1 cellular context compared by ENCODE assay signal in the genomic region with DNA sequence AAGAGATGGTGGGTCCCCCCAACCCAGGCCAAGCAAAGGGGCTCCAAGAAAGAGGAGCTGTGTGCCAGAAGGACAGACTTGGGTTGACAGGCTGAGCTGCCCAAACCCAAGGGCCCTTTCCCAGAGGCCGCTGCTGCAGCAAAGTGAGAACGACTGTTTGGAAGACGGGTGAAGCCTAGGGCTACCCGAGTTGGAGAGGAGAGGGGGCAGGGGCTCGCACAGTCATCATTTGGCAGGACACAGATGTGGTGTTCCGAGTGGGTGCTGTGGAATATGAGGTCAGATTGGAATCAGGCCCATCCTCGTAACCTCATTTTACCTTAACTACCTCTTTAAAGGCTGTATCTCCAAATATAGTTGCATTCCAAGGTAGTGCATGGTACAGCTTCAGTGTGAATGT.
TF ChIP-seq lines count a peak whose summit lies in the region.

No MANE protein-coding gene starts in this region.

TF ChIP-seq in H1, 55 proteins besides CTCF, POLR2A, EP300 and RAD21:
- TF ChIP-seq SAP30 (IDR thresholded peaks at IDR 0.05; ENCODE audit: insufficient read depth, insufficient replicate concordance, low read length) (no peak), KDM1A (IDR thresholded peaks at IDR 0.05; ENCODE audit: borderline replicate concordance, low read length) (no peak), BACH1 (IDR thresholded peaks at IDR 0.05; ENCODE audit: low read length) (no peak), CREB1 (IDR thresholded peaks at IDR 0.05) (no peak), GTF2F1 (IDR thresholded peaks at IDR 0.05; ENCODE audit: borderline replicate concordance, low read depth, low read length) (no peak), BCL11A (IDR thresholded peaks at IDR 0.05; ENCODE audit: low read depth in 2 of 2, low read length in 2 of 2) (no peak), TAF7 (optimal IDR thresholded peaks at IDR 0.05; ENCODE audit: borderline replicate concordance, low read depth, low read length) (no peak), SIN3A (conservative IDR thresholded peaks at IDR 0.05 in 1 of 2, IDR thresholded peaks at IDR 0.05 in 1 of 2; ENCODE audit: low read depth in 1 of 2, low read length in 2 of 2) (no peak), SP1 (IDR thresholded peaks at IDR 0.05; ENCODE audit: low read depth, low read length) (no peak), GABPA (IDR thresholded peaks at IDR 0.05; ENCODE audit: borderline replicate concordance, insufficient read depth, low read length) (no peak), ASH2L (IDR thresholded peaks at IDR 0.05; ENCODE audit: low read length) (no peak), SP2 (IDR thresholded peaks at IDR 0.05; ENCODE audit: low read length) (no peak), CEBPB (IDR thresholded peaks at IDR 0.05; ENCODE audit: low read depth, low read length) (no peak), HDAC6 (IDR thresholded peaks at IDR 0.05; ENCODE audit: low read depth, low read length) (no peak), ZNF274 (IDR thresholded peaks at IDR 0.05; ENCODE audit: borderline replicate concordance, extremely low read depth, low read length) (no peak), SUZ12 (IDR thresholded peaks at IDR 0.05; ENCODE audit: low read length) (no peak)
- TF ChIP-seq, protein P1, sequence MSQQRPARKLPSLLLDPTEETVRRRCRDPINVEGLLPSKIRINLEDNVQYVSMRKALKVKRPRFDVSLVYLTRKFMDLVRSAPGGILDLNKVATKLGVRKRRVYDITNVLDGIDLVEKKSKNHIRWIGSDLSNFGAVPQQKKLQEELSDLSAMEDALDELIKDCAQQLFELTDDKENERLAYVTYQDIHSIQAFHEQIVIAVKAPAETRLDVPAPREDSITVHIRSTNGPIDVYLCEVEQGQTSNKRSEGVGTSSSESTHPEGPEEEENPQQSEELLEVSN (IDR thresholded peaks at IDR 0.05): no peak
- TF ChIP-seq, protein P2, sequence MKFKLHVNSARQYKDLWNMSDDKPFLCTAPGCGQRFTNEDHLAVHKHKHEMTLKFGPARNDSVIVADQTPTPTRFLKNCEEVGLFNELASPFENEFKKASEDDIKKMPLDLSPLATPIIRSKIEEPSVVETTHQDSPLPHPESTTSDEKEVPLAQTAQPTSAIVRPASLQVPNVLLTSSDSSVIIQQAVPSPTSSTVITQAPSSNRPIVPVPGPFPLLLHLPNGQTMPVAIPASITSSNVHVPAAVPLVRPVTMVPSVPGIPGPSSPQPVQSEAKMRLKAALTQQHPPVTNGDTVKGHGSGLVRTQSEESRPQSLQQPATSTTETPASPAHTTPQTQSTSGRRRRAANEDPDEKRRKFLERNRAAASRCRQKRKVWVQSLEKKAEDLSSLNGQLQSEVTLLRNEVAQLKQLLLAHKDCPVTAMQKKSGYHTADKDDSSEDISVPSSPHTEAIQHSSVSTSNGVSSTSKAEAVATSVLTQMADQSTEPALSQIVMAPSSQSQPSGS (IDR thresholded peaks at IDR 0.05; ENCODE audit: low read length): no peak
- TF ChIP-seq, protein P3, sequence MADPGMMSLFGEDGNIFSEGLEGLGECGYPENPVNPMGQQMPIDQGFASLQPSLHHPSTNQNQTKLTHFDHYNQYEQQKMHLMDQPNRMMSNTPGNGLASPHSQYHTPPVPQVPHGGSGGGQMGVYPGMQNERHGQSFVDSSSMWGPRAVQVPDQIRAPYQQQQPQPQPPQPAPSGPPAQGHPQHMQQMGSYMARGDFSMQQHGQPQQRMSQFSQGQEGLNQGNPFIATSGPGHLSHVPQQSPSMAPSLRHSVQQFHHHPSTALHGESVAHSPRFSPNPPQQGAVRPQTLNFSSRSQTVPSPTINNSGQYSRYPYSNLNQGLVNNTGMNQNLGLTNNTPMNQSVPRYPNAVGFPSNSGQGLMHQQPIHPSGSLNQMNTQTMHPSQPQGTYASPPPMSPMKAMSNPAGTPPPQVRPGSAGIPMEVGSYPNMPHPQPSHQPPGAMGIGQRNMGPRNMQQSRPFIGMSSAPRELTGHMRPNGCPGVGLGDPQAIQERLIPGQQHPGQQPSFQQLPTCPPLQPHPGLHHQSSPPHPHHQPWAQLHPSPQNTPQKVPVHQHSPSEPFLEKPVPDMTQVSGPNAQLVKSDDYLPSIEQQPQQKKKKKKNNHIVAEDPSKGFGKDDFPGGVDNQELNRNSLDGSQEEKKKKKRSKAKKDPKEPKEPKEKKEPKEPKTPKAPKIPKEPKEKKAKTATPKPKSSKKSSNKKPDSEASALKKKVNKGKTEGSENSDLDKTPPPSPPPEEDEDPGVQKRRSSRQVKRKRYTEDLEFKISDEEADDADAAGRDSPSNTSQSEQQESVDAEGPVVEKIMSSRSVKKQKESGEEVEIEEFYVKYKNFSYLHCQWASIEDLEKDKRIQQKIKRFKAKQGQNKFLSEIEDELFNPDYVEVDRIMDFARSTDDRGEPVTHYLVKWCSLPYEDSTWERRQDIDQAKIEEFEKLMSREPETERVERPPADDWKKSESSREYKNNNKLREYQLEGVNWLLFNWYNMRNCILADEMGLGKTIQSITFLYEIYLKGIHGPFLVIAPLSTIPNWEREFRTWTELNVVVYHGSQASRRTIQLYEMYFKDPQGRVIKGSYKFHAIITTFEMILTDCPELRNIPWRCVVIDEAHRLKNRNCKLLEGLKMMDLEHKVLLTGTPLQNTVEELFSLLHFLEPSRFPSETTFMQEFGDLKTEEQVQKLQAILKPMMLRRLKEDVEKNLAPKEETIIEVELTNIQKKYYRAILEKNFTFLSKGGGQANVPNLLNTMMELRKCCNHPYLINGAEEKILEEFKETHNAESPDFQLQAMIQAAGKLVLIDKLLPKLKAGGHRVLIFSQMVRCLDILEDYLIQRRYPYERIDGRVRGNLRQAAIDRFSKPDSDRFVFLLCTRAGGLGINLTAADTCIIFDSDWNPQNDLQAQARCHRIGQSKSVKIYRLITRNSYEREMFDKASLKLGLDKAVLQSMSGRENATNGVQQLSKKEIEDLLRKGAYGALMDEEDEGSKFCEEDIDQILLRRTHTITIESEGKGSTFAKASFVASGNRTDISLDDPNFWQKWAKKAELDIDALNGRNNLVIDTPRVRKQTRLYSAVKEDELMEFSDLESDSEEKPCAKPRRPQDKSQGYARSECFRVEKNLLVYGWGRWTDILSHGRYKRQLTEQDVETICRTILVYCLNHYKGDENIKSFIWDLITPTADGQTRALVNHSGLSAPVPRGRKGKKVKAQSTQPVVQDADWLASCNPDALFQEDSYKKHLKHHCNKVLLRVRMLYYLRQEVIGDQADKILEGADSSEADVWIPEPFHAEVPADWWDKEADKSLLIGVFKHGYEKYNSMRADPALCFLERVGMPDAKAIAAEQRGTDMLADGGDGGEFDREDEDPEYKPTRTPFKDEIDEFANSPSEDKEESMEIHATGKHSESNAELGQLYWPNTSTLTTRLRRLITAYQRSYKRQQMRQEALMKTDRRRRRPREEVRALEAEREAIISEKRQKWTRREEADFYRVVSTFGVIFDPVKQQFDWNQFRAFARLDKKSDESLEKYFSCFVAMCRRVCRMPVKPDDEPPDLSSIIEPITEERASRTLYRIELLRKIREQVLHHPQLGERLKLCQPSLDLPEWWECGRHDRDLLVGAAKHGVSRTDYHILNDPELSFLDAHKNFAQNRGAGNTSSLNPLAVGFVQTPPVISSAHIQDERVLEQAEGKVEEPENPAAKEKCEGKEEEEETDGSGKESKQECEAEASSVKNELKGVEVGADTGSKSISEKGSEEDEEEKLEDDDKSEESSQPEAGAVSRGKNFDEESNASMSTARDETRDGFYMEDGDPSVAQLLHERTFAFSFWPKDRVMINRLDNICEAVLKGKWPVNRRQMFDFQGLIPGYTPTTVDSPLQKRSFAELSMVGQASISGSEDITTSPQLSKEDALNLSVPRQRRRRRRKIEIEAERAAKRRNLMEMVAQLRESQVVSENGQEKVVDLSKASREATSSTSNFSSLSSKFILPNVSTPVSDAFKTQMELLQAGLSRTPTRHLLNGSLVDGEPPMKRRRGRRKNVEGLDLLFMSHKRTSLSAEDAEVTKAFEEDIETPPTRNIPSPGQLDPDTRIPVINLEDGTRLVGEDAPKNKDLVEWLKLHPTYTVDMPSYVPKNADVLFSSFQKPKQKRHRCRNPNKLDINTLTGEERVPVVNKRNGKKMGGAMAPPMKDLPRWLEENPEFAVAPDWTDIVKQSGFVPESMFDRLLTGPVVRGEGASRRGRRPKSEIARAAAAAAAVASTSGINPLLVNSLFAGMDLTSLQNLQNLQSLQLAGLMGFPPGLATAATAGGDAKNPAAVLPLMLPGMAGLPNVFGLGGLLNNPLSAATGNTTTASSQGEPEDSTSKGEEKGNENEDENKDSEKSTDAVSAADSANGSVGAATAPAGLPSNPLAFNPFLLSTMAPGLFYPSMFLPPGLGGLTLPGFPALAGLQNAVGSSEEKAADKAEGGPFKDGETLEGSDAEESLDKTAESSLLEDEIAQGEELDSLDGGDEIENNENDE (IDR thresholded peaks at IDR 0.05; ENCODE audit: insufficient replicate concordance, low read length): no peak
- TF ChIP-seq, protein P4, sequence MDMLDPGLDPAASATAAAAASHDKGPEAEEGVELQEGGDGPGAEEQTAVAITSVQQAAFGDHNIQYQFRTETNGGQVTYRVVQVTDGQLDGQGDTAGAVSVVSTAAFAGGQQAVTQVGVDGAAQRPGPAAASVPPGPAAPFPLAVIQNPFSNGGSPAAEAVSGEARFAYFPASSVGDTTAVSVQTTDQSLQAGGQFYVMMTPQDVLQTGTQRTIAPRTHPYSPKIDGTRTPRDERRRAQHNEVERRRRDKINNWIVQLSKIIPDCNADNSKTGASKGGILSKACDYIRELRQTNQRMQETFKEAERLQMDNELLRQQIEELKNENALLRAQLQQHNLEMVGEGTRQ (IDR thresholded peaks at IDR 0.05; ENCODE audit: low read length): no peak
